Comparison of ENCODE assay signal across 13 cellular contexts in the genomic region with DNA sequence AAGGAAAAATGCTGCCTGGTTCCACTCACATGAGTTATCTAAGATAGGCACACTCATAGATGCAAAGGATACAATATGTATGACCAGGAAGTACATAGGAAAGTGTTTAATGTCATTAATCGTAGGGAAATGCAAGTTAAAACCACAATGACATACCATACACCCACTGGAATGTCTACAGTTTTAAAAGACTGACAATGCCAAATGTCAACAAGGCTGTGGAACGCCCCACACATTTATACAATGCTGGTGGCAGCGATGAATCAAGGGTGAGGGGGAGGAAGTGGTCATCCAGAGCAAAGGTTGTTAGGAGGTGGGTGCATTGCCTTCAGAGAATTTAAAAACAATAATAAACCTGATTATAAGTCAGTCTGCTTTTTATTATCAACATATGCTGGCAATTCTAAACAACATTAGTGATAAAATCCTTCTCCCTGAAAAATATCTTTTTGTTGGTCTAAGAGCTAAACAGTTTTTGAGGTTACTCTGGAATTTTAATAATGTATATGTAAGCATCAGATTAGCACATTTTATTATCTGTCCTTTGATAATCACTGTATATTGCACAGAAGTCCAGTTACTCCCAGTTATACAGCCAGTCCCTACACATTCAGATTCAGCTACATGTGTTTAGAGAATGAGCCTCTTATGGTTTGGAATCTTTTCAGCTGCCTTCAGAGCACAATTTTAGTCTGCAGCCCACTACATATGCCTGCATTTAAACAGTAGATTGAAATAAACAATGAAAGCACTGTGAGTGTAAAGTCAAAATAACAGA.
DNase-seq lines count a peak whose midpoint lies in the region; ATAC-seq and TF ChIP-seq lines count a peak whose summit lies in the region.
"Had no signal": no experiment of that assay in that cellular context is flagged by ENCODE, and none has a peak within 500 bp of the region (broad histone marks: within the 10 kb centered on the region; RNA-seq: fewer than 3 reads in every experiment).

No MANE protein-coding gene starts in this region.

- TF ChIP-seq CTCF in brain microvascular endothelial cell (IDR thresholded peaks at IDR 0.05; ENCODE audit: low read depth, low read length, missing control alignments): no peak

- H3K36me3 ChIP-seq in brain microvascular endothelial cell (replicated peaks): no peaks in the 10 kb centered on the region
- H3K36me3 ChIP-seq in HAP-1 (replicated peaks): no peaks in the 10 kb centered on the region
- H3K36me3 ChIP-seq: tibial nerve had no signal

- ATAC-seq in left lobe of liver: no peak

- H3K27ac ChIP-seq in brain microvascular endothelial cell: peak overlapping the region; percentile 57
- H3K27ac ChIP-seq: tibial nerve had no signal

- H3K4me3 ChIP-seq in brain microvascular endothelial cell (ENCODE audit: low read depth, low read length) (no peak overlapping the region), HAP-1 (no peak overlapping the region)
- H3K4me3 ChIP-seq: tibial nerve had no signal

- no peaks in the 10 kb centered on the region for H3K9me3 ChIP-seq in HAP-1
- H3K9me3 ChIP-seq: tibial nerve had no signal

- in situ Hi-C loops in Caki2 (cut with HindIII; ENCODE audit: low pct_unique_long_range_greater_than_20kb, low sequenced_read_pairs) (no loop called here), brain microvascular endothelial cell (cut with HindIII; ENCODE audit: low pct_ligation_motif_present, low sequenced_read_pairs) (no loop called here), HAP-1 (cut with MboI; ENCODE audit: low sequenced_read_pairs) (no loop called here)

- DNase-seq in Caki2 (ENCODE audit: low read depth): peak; percentile 71
- peak; percentile 96 for DNase-seq in LHCN-M2 (ENCODE audit: low read depth)
- peak; percentile 85 for DNase-seq in brain microvascular endothelial cell
- DNase-seq in lung microvascular endothelial cell (ENCODE audit: low read depth in 2 of 2): peak; percentile 15 to 17
- DNase-seq in mesenteric fat pad (ENCODE audit: low spot score): no peak
- DNase-seq in left lobe of liver (ENCODE audit: low spot score): no peak
- no peak for DNase-seq in activated CD4-positive, alpha-beta T cell treated with anti-CD3 and anti-CD28 coated beads for 48 hours
- DNase-seq in HAP-1 (ENCODE audit: low spot score in 2 of 2): no peak
- DNase-seq: activated CD4-positive, CD25-positive, alpha-beta regulatory T cell treated with anti-CD3 and anti-CD28 coated beads, Interleukin-2, amount 50 U/mL, for 72 hours; activated effector memory CD4-positive, alpha-beta T cell treated with Interleukin-2 at 50 U/mL for 16 hours; NCI-H146; posterior cingulate gyrus had no signal

- H3K27me3 ChIP-seq in brain microvascular endothelial cell (replicated peaks): no peaks in the 10 kb centered on the region
- H3K27me3 ChIP-seq in HAP-1 (ENCODE audit: low read depth): no peaks in the 10 kb centered on the region
- H3K27me3 ChIP-seq: tibial nerve had no signal

- no peaks in the 10 kb centered on the region; the same call in 1 of the 2 replicates for H3K4me1 ChIP-seq in HAP-1

Comparison
In these comparisons a context has a peak if more than half of its experiments do, and no peak if none do; other contexts are left out.
1. DNase-seq: peak in Caki2 (single experiment), LHCN-M2 (single experiment), brain microvascular endothelial cell (single experiment) and lung microvascular endothelial cell (2 of 2); none in mesenteric fat pad (single experiment), left lobe of liver (single experiment), activated CD4-positive, alpha-beta T cell treated with anti-CD3 and anti-CD28 coated beads for 48 hours (single experiment) and HAP-1 (0 of 2).